10 cellular contexts compared by ENCODE assay signal in the genomic region with DNA sequence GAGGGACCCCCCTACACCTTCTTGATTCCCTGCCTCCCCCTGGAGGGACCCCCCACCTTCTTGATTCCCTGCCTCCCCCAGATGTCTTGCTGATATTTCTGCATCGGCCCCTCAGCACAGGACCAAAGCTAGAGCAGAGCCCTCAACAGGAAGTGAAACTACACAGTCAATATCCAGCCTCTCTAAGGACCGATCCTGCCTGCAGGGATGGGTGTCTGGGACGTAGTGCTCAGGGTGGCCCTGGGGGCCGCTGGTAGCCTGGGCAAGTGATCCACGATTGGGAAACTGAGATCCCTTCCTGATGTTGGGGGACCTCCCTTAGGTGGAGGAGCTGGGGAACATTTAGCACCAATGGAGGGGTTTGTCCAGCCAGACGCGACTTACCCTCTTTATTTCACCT.
A peak's percentile ranks its signal among the peaks of the same experiment; 100 is the strongest.
DNase-seq lines count a peak whose midpoint lies in the region; ATAC-seq and TF ChIP-seq lines count a peak whose summit lies in the region.
"Had no signal": no experiment of that assay in that cellular context is flagged by ENCODE, and none has a peak within 500 bp of the region (broad histone marks: within the 10 kb centered on the region; RNA-seq: fewer than 3 reads in every experiment).

No MANE protein-coding gene starts in this region.

- H3K9me3 ChIP-seq in DND-41 (ENCODE audit: insufficient read depth, low read length, severe bottlenecking) = no peaks in the 10 kb centered on the region

- no peak overlapping the region for H2AFZ ChIP-seq in DND-41 (ENCODE audit: low read depth, low read length)

- no peaks in the 10 kb centered on the region for H3K4me1 ChIP-seq in DND-41 (ENCODE audit: insufficient read depth, low read length)

- peak; percentile 61; the same call in 2 of the 3 replicates for ATAC-seq in DND-41 (ENCODE audit: insufficient read depth, low read depth)
- peak; percentile 66 for ATAC-seq in GM19463 (IDR thresholded peaks at IDR 0.05; ENCODE audit: unreplicated experiment)
- ATAC-seq in HG03378 (IDR thresholded peaks at IDR 0.05; ENCODE audit: unreplicated experiment) = peak; percentile 64
- no peak for ATAC-seq in central memory CD8-positive, alpha-beta T cell (replicated peaks; ENCODE audit: extremely low read depth, poor library complexity, severe bottlenecking)

- H3K27me3 Mint-ChIP-seq in central memory CD8-positive, alpha-beta T cell = peaks cover 11% of the 10 kb centered on the region
- H3K27me3 Mint-ChIP-seq: activated naive CD8-positive, alpha-beta T cell had no signal

- H3K4me1 Mint-ChIP-seq in central memory CD8-positive, alpha-beta T cell = peaks cover 8% of the 10 kb centered on the region

- H3K27me3 ChIP-seq in DND-41 (ENCODE audit: insufficient read depth, low read length, poor library complexity) = no peaks in the 10 kb centered on the region

- no peaks in the 10 kb centered on the region for H4K20me1 ChIP-seq in DND-41 (ENCODE audit: insufficient read depth, low read length)

- peak overlapping the region; percentile 8 for H3K4me3 Mint-ChIP-seq in central memory CD8-positive, alpha-beta T cell
- H3K4me3 Mint-ChIP-seq: activated naive CD8-positive, alpha-beta T cell had no signal

- peak overlapping the region; percentile 11 for H3K27ac Mint-ChIP-seq in central memory CD8-positive, alpha-beta T cell (ENCODE audit: low read depth)
- H3K27ac Mint-ChIP-seq: activated naive CD8-positive, alpha-beta T cell had no signal

- H3K9me3 Mint-ChIP-seq in central memory CD8-positive, alpha-beta T cell = no peaks in the 10 kb centered on the region

- H3K4me2 ChIP-seq in DND-41 (ENCODE audit: insufficient read depth, low read length) = no peak overlapping the region

- H3K9ac ChIP-seq in DND-41 (ENCODE audit: low read depth, low read length) = no peak overlapping the region

- H3K36me3 Mint-ChIP-seq in central memory CD8-positive, alpha-beta T cell (ENCODE audit: insufficient read depth) = no peaks in the 10 kb centered on the region
- H3K36me3 Mint-ChIP-seq: activated naive CD8-positive, alpha-beta T cell had no signal

- DNase-seq in DND-41 (no peak), DMS53 treated with DMSO at 0.1 percent for 48 hours (lab: John Stamatoyannopoulos, UW; ENCODE audit: unreplicated experiment) (no peak), hepatic stellate cell (ENCODE audit: low spot score) (no peak), cerebellar cortex (ENCODE audit: low spot score) (no peak), RKO (ENCODE audit: low spot score) (no peak)
- no peak for DNase-seq in central memory CD8-positive, alpha-beta T cell (ENCODE audit: low spot score in 2 of 2)
- DNase-seq: COR-L47 had no signal

- H3K4me3 ChIP-seq in DND-41 (ENCODE audit: low read depth in 1 of 2, low read length in 2 of 2) = no peak overlapping the region

- TF ChIP-seq CTCF in DND-41 (IDR thresholded peaks at IDR 0.05; ENCODE audit: borderline replicate concordance, extremely low read depth, low read length, poor library complexity, severe bottlenecking) = no peak

- no peaks in the 10 kb centered on the region for H3K36me3 ChIP-seq in DND-41 (ENCODE audit: insufficient read depth, low read length)

- H3K79me2 ChIP-seq in DND-41 (ENCODE audit: insufficient read depth, low read length) = no peaks in the 10 kb centered on the region

- H3K27ac ChIP-seq in DND-41 (ENCODE audit: low read length) = no peak overlapping the region
